ENCODE assay signal across 8 cellular contexts in genomic region chr20:64083380-64084208, GRCh38. TPM values are rescaled to one million over a fixed set of nuclear protein-coding genes. Genes with fewer than 3 reads are reported as not detected.
DNase-seq lines count a peak whose midpoint lies in the region; ATAC-seq and TF ChIP-seq lines count a peak whose summit lies in the region.

No MANE protein-coding gene starts in this region.

- peaks cover 8% of the 10 kb centered on the region for H3K4me1 Mint-ChIP-seq in progenitor cell of endocrine pancreas (ENCODE audit: low read depth)

- H3K27me3 ChIP-seq in MG63 (no peaks in the 10 kb centered on the region), cardiac muscle cell (peaks cover 41% of the 10 kb centered on the region)

- H3K4me3 ChIP-seq in MG63 (peak overlapping the region; percentile 52), cardiac muscle cell (peak overlapping the region; percentile 48)

- no peaks in the 10 kb centered on the region for H3K9me3 ChIP-seq in MG63
- no peaks in the 10 kb centered on the region for H3K9me3 ChIP-seq in cardiac muscle cell (ENCODE audit: low read depth)

- H3K27me3 Mint-ChIP-seq in progenitor cell of endocrine pancreas = peaks cover 60% of the 10 kb centered on the region

- H3K36me3 ChIP-seq in MG63 = no peaks in the 10 kb centered on the region
- H3K36me3 ChIP-seq in cardiac muscle cell = no peaks in the 10 kb centered on the region

- H3K27ac Mint-ChIP-seq in progenitor cell of endocrine pancreas = no peak overlapping the region

- peak overlapping the region; percentile 35 for H3K4me3 Mint-ChIP-seq in progenitor cell of endocrine pancreas (ENCODE audit: low read depth)

- no peaks in the 10 kb centered on the region for H3K9me3 Mint-ChIP-seq in progenitor cell of endocrine pancreas (ENCODE audit: low read depth)

- peak; percentile 90 for DNase-seq in DMS53 (lab: John Stamatoyannopoulos, UW)
- DNase-seq in MG63 = peak; percentile 89
- peak; percentile 18 for DNase-seq in activated naive CD8-positive, alpha-beta T cell treated with anti-CD3 and anti-CD28 coated beads, Interleukin-2, amount 50 U/mL, for 16 hours (ENCODE audit: low read depth, low spot score)
- DNase-seq in cardiac muscle cell (ENCODE audit: low read depth in 1 of 2, low spot score in 1 of 2) = peak; percentile 82 to 91
- DNase-seq in progenitor cell of endocrine pancreas (ENCODE audit: low spot score, unreplicated experiment) = peak; percentile 75
- DNase-seq in cortex of kidney (lab: John Stamatoyannopoulos, UW) = no peak

- H3K27ac ChIP-seq in cardiac muscle cell = no peak overlapping the region

- peak; percentile 59 for TF ChIP-seq CTCF in cardiac muscle cell (IDR thresholded peaks at IDR 0.05; ENCODE audit: low read depth, low read length)
- peak; percentile 68 for TF ChIP-seq CTCF in progenitor cell of endocrine pancreas (IDR thresholded peaks at IDR 0.05; ENCODE audit: unreplicated experiment)

- H3K36me3 Mint-ChIP-seq in progenitor cell of endocrine pancreas (ENCODE audit: insufficient read depth) = no peaks in the 10 kb centered on the region

- peaks cover 17% of the 10 kb centered on the region for H3K4me1 ChIP-seq in cardiac muscle cell (ENCODE audit: low read depth)

- ATAC-seq in SK-N-SH treated with all-trans-retinoic acid at 6 μM for 48 hours (peak; percentile 79), GM18873 (IDR thresholded peaks at IDR 0.05; ENCODE audit: low FRiP score, unreplicated experiment) (no peak)

TF ChIP-seq in SK-N-SH treated with all-trans-retinoic acid at 6 μM for 48 hours, 23 proteins besides CTCF, POLR2A, EP300 and RAD21:
- no peak for TF ChIP-seq ISL1 (CRISPR knock-in tag; IDR thresholded peaks at IDR 0.05)
- TF ChIP-seq TOX (CRISPR knock-in tag; IDR thresholded peaks at IDR 0.05; ENCODE audit: borderline replicate concordance) = no peak
- TF ChIP-seq TSHZ2 (CRISPR knock-in tag; IDR thresholded peaks at IDR 0.05) = no peak
- TF ChIP-seq TCF4 (CRISPR knock-in tag; IDR thresholded peaks at IDR 0.05; ENCODE audit: borderline replicate concordance) = no peak
- TF ChIP-seq, protein P1, sequence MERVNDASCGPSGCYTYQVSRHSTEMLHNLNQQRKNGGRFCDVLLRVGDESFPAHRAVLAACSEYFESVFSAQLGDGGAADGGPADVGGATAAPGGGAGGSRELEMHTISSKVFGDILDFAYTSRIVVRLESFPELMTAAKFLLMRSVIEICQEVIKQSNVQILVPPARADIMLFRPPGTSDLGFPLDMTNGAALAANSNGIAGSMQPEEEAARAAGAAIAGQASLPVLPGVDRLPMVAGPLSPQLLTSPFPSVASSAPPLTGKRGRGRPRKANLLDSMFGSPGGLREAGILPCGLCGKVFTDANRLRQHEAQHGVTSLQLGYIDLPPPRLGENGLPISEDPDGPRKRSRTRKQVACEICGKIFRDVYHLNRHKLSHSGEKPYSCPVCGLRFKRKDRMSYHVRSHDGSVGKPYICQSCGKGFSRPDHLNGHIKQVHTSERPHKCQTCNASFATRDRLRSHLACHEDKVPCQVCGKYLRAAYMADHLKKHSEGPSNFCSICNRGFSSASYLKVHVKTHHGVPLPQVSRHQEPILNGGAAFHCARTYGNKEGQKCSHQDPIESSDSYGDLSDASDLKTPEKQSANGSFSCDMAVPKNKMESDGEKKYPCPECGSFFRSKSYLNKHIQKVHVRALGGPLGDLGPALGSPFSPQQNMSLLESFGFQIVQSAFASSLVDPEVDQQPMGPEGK (CRISPR knock-in tag; IDR thresholded peaks at IDR 0.05; ENCODE audit: borderline replicate concordance) = no peak
- TF ChIP-seq ZNF8 (CRISPR knock-in tag; IDR thresholded peaks at IDR 0.05) = no peak
- no peak for TF ChIP-seq ESRRG (CRISPR knock-in tag; IDR thresholded peaks at IDR 0.05)
- no peak for TF ChIP-seq ZFP3 (CRISPR knock-in tag; IDR thresholded peaks at IDR 0.05)
- TF ChIP-seq ZC3H10 (CRISPR knock-in tag; IDR thresholded peaks at IDR 0.05) = no peak
- no peak for TF ChIP-seq PPARA (CRISPR knock-in tag; IDR thresholded peaks at IDR 0.05; ENCODE audit: borderline replicate concordance)
- no peak for TF ChIP-seq RARB (CRISPR knock-in tag; IDR thresholded peaks at IDR 0.05)
- TF ChIP-seq BACH2 (CRISPR knock-in tag; IDR thresholded peaks at IDR 0.05; ENCODE audit: borderline replicate concordance) = no peak
- no peak for TF ChIP-seq ARNTL (CRISPR knock-in tag; IDR thresholded peaks at IDR 0.05; ENCODE audit: borderline replicate concordance, low read depth)
- TF ChIP-seq SNAI2 (CRISPR knock-in tag; IDR thresholded peaks at IDR 0.05) = no peak
- no peak for TF ChIP-seq OSR1 (CRISPR knock-in tag; IDR thresholded peaks at IDR 0.05)
- no peak for TF ChIP-seq ZNF565 (CRISPR knock-in tag; conservative IDR thresholded peaks at IDR 0.05; ENCODE audit: low read depth)
- TF ChIP-seq CSDC2 (CRISPR knock-in tag; IDR thresholded peaks at IDR 0.05) = no peak
- no peak for TF ChIP-seq POU6F1 (CRISPR knock-in tag; IDR thresholded peaks at IDR 0.05; ENCODE audit: borderline replicate concordance, low read depth)
- no peak for TF ChIP-seq ZFP30 (CRISPR knock-in tag; IDR thresholded peaks at IDR 0.05)
- no peak for TF ChIP-seq ZNF70 (CRISPR knock-in tag; IDR thresholded peaks at IDR 0.05)

RNA-seq across cellular contexts. Expression of gene LKAAEAR1, which starts 0.6 kb away (rescaled TPM):
- total RNA-seq in MG63 (2014; rRNA removed; shearing (Covaris generic); ENCODE audit: low replicate concordance) = 5.0 and 9.9 TPM in 2 replicates
- total RNA-seq in cardiac muscle cell (0.21 and 5.6 TPM in 2 replicates), progenitor cell of endocrine pancreas (not detected in 2 replicates)
- polyA plus RNA-seq in cardiac muscle cell = 0.47 and 2.2 TPM in 2 replicates

RNA-seq across cellular contexts. Expression of gene OPRL1, which starts 3.7 kb away (rescaled TPM):
- total RNA-seq in MG63 (2014; rRNA removed; shearing (Covaris generic); ENCODE audit: low replicate concordance) = 1.2 and 3.9 TPM in 2 replicates
- total RNA-seq in cardiac muscle cell (5.3 and 9.6 TPM in 2 replicates), progenitor cell of endocrine pancreas (1.5 TPM in 2 replicates)
- 2.1 and 2.9 TPM in 2 replicates for polyA plus RNA-seq in cardiac muscle cell

RNA-seq across cellular contexts. Expression of gene RGS19, which starts 4.3 kb away (rescaled TPM):
- total RNA-seq in MG63 (2014; rRNA removed; shearing (Covaris generic); ENCODE audit: low replicate concordance) = 20.2 and 40.9 TPM in 2 replicates
- total RNA-seq in cardiac muscle cell (12.3 and 14.1 TPM in 2 replicates), progenitor cell of endocrine pancreas (6.5 and 7.6 TPM in 2 replicates)
- 9.0 and 12.9 TPM in 2 replicates for polyA plus RNA-seq in cardiac muscle cell

RNA-seq across cellular contexts. Expression of gene TCEA2, which starts 20.6 kb away (rescaled TPM):
- total RNA-seq in MG63 (2014; rRNA removed; shearing (Covaris generic); ENCODE audit: low replicate concordance) = 37.8 and 48.0 TPM in 2 replicates
- 96.0 and 97.3 TPM in 2 replicates for total RNA-seq in cardiac muscle cell
- 157 and 169 TPM in 2 replicates for polyA plus RNA-seq in cardiac muscle cell
- 86.7 and 92.7 TPM in 2 replicates for total RNA-seq in progenitor cell of endocrine pancreas

RNA-seq across cellular contexts. Expression of gene NPBWR2, which starts 23.8 kb away (rescaled TPM):
- total RNA-seq in MG63 (2014; rRNA removed; shearing (Covaris generic); ENCODE audit: low replicate concordance) = not detected in 2 replicates
- total RNA-seq in cardiac muscle cell (not detected in 2 replicates), progenitor cell of endocrine pancreas (not detected in 2 replicates)
- polyA plus RNA-seq in cardiac muscle cell = not detected in 2 replicates
